1 cellular context compared by ENCODE assay signal in genomic region chrX:47351706-47352105, GRCh38.
TF ChIP-seq lines count a peak whose summit lies in the region.

No MANE protein-coding gene starts in this region.

TF ChIP-seq in SK-N-SH treated with all-trans-retinoic acid at 6 μM for 48 hours, 23 proteins besides CTCF, POLR2A, EP300 and RAD21 (continued from another document):
- no peak for TF ChIP-seq PATZ1 (CRISPR knock-in tag; IDR thresholded peaks at IDR 0.05; ENCODE audit: borderline replicate concordance)
